In the genomic region with DNA sequence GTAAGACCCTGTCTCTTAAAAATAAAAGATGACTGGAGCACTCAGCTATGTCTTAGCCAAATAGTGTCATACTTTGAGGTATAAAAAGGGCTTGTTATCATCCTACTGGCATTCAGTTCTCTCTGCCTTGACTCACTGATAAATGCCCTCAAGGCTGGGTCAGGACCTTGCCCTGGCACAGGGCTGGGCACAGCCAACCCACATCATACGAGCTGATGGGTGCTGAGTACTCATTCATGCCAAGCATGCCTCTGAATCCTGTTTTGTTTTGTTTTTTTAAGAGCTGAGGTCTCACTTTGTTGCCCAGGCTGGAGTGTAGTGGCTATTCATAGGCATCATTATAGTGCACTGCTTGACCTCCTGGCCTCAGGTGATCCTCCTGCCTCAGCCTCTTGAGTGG, we compare ENCODE assay signal across 1 cellular context.
TF ChIP-seq lines count a peak whose summit lies in the region.

No MANE protein-coding gene starts in this region.

TF ChIP-seq in GM12891, 5 proteins besides CTCF, POLR2A, EP300 and RAD21:
- TF ChIP-seq PAX5 (IDR thresholded peaks at IDR 0.05; ENCODE audit: insufficient read depth, low read length, severe bottlenecking) (no peak), POLR2AphosphoS5 (IDR thresholded peaks at IDR 0.05; ENCODE audit: low read depth, low read length) (no peak), TAF1 (IDR thresholded peaks at IDR 0.05; ENCODE audit: low read depth, low read length) (no peak), POU2F2 (IDR thresholded peaks at IDR 0.05; ENCODE audit: low read depth, low read length) (no peak), SPI1 (IDR thresholded peaks at IDR 0.05; ENCODE audit: low read depth, low read length) (no peak)
